1 cellular context compared by ENCODE assay signal in the genomic region with DNA sequence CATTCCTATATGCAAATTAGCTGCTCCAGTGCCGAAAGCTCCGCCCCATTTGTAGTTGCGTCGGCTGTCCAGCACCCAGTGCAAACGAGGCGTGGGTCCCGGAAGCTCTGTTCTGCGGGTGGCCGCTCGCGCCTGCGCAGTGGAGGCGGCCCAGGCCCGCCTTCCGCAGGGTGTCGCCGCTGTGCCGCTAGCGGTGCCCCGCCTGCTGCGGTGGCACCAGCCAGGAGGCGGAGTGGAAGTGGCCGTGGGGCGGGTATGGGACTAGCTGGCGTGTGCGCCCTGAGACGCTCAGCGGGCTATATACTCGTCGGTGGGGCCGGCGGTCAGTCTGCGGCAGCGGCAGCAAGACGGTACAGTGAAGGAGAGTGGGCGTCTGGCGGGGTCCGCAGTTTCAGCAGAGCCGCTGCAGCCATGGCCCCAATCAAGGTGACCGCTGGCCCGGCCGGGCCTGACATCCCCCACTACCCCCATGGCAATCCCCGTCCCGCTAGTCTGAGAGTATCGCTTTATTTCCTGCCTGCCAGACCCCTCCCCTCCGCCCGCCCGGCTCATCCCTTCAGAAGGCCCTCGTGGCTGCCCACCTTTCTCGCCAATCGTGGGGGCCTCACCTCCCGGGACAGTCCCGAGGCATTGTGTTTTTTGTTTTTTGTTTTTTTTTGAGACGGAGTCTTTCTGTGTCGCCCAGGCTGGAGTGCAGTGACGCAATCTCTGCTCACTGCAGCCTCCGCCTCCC.
TF ChIP-seq lines count a peak whose summit lies in the region.

Gene PRDX5 (plus strand): TSS at position 161 of the 733 bp plus-strand sequence. CDS start 95 bp downstream, at position 256.

TF ChIP-seq in HepG2, 621 proteins besides CTCF, POLR2A, EP300 and RAD21 (continued from another document):
- TF ChIP-seq, protein P1, sequence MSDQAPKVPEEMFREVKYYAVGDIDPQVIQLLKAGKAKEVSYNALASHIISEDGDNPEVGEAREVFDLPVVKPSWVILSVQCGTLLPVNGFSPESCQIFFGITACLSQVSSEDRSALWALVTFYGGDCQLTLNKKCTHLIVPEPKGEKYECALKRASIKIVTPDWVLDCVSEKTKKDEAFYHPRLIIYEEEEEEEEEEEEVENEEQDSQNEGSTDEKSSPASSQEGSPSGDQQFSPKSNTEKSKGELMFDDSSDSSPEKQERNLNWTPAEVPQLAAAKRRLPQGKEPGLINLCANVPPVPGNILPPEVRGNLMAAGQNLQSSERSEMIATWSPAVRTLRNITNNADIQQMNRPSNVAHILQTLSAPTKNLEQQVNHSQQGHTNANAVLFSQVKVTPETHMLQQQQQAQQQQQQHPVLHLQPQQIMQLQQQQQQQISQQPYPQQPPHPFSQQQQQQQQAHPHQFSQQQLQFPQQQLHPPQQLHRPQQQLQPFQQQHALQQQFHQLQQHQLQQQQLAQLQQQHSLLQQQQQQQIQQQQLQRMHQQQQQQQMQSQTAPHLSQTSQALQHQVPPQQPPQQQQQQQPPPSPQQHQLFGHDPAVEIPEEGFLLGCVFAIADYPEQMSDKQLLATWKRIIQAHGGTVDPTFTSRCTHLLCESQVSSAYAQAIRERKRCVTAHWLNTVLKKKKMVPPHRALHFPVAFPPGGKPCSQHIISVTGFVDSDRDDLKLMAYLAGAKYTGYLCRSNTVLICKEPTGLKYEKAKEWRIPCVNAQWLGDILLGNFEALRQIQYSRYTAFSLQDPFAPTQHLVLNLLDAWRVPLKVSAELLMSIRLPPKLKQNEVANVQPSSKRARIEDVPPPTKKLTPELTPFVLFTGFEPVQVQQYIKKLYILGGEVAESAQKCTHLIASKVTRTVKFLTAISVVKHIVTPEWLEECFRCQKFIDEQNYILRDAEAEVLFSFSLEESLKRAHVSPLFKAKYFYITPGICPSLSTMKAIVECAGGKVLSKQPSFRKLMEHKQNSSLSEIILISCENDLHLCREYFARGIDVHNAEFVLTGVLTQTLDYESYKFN (CRISPR knock-in tag; conservative IDR thresholded peaks at IDR 0.05), result peak; percentile 30; the same call in 1 of the 2 replicates
- TF ChIP-seq ZNF567 (CRISPR knock-in tag; IDR thresholded peaks at IDR 0.05; ENCODE audit: borderline replicate concordance), result 0 out of 2 replicates have a peak, but pooled peaks have one; percentile 28
- TF ChIP-seq TARDBP (CRISPR knock-in tag; IDR thresholded peaks at IDR 0.05), result peak; percentile 36; the same call in 1 of the 2 replicates
- TF ChIP-seq EZH2 (conservative IDR thresholded peaks at IDR 0.05; ENCODE audit: low read depth, low read length), result no peak
- TF ChIP-seq ZBTB3 (CRISPR knock-in tag; IDR thresholded peaks at IDR 0.05; ENCODE audit: borderline replicate concordance, low read depth), result peak; percentile 81; the same call in 1 of the 2 replicates
- peak; percentile 78 for TF ChIP-seq POLR2AphosphoS5 (IDR thresholded peaks at IDR 0.05; ENCODE audit: low read depth, low read length)
- TF ChIP-seq SKIL (CRISPR knock-in tag; IDR thresholded peaks at IDR 0.05; ENCODE audit: borderline replicate concordance), result no peak; the same call in 1 of the 2 replicates
- peak; percentile 20 for TF ChIP-seq YEATS4 (CRISPR knock-in tag; IDR thresholded peaks at IDR 0.05; ENCODE audit: borderline replicate concordance)
- 0 out of 2 replicates have a peak, but pooled peaks have one; percentile 47 for TF ChIP-seq ZNF816 (CRISPR knock-in tag; IDR thresholded peaks at IDR 0.05; ENCODE audit: borderline replicate concordance)
- 0 out of 2 replicates have a peak, but pooled peaks have one; percentile 27 for TF ChIP-seq ZNF777 (CRISPR knock-in tag; IDR thresholded peaks at IDR 0.05)
- no peak for TF ChIP-seq ZBTB21 (CRISPR knock-in tag; IDR thresholded peaks at IDR 0.05)
- peak; percentile 56 for TF ChIP-seq ZFX (CRISPR knock-in tag; IDR thresholded peaks at IDR 0.05; ENCODE audit: low read depth)
- TF ChIP-seq HOXA9 (CRISPR knock-in tag; IDR thresholded peaks at IDR 0.05; ENCODE audit: borderline replicate concordance), result 0 out of 2 replicates have a peak, but pooled peaks have one; percentile 54
- TF ChIP-seq PRPF4 (IDR thresholded peaks at IDR 0.05; ENCODE audit: low read depth, low read length, poor library complexity, severe bottlenecking), result no peak
- TF ChIP-seq, protein P2, sequence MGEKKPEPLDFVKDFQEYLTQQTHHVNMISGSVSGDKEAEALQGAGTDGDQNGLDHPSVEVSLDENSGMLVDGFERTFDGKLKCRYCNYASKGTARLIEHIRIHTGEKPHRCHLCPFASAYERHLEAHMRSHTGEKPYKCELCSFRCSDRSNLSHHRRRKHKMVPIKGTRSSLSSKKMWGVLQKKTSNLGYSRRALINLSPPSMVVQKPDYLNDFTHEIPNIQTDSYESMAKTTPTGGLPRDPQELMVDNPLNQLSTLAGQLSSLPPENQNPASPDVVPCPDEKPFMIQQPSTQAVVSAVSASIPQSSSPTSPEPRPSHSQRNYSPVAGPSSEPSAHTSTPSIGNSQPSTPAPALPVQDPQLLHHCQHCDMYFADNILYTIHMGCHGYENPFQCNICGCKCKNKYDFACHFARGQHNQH (CRISPR knock-in tag; IDR thresholded peaks at IDR 0.05), result peak; percentile 32
- TF ChIP-seq, protein P3, sequence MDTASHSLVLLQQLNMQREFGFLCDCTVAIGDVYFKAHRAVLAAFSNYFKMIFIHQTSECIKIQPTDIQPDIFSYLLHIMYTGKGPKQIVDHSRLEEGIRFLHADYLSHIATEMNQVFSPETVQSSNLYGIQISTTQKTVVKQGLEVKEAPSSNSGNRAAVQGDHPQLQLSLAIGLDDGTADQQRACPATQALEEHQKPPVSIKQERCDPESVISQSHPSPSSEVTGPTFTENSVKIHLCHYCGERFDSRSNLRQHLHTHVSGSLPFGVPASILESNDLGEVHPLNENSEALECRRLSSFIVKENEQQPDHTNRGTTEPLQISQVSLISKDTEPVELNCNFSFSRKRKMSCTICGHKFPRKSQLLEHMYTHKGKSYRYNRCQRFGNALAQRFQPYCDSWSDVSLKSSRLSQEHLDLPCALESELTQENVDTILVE (CRISPR knock-in tag; IDR thresholded peaks at IDR 0.05), result no peak
- TF ChIP-seq ZNF800 (CRISPR knock-in tag; IDR thresholded peaks at IDR 0.05), result peak; percentile 72; the same call in 1 of the 2 replicates
- no peak for TF ChIP-seq TAF15 (IDR thresholded peaks at IDR 0.05; ENCODE audit: low read depth, low read length, poor library complexity, severe bottlenecking)
- TF ChIP-seq PHF20 (CRISPR knock-in tag; IDR thresholded peaks at IDR 0.05), result no peak; the same call in none of the 2 replicates
- TF ChIP-seq ZNF121 (CRISPR knock-in tag; IDR thresholded peaks at IDR 0.05), result no peak
- TF ChIP-seq U2AF1 (optimal IDR thresholded peaks at IDR 0.05; ENCODE audit: low read depth, low read length), result no peak
- peak; percentile 92; the same call in 1 of the 2 replicates for TF ChIP-seq ELF4 (CRISPR knock-in tag; IDR thresholded peaks at IDR 0.05; ENCODE audit: borderline replicate concordance)
- no peak; the same call in 1 of the 2 replicates for TF ChIP-seq ZNF451 (CRISPR knock-in tag; IDR thresholded peaks at IDR 0.05)
- TF ChIP-seq RNF2 (conservative IDR thresholded peaks at IDR 0.05; ENCODE audit: low read depth), result no peak
- TF ChIP-seq MTA1 (CRISPR knock-in tag; IDR thresholded peaks at IDR 0.05; ENCODE audit: borderline replicate concordance), result 0 out of 2 replicates have a peak, but pooled peaks have one; percentile 38
- 0 out of 2 replicates have a peak, but pooled peaks have one; percentile 55 for TF ChIP-seq TBX3 (IDR thresholded peaks at IDR 0.05; ENCODE audit: borderline replicate concordance)
- TF ChIP-seq ZNF747 (CRISPR knock-in tag; IDR thresholded peaks at IDR 0.05; ENCODE audit: borderline replicate concordance), result 0 out of 2 replicates have a peak, but pooled peaks have one; percentile 15
- TF ChIP-seq HMG20B (CRISPR knock-in tag; conservative IDR thresholded peaks at IDR 0.05), result no peak
TF ChIP-seq in HepG2: peak in this region for 206.
